Comparison of ENCODE assay signal across 18 cellular contexts in genomic region chr11:9701799-9702198, GRCh38. TPM values are rescaled to one million over a fixed set of nuclear protein-coding genes. Genes with fewer than 3 reads are reported as not detected.
A peak's percentile ranks its signal among the peaks of the same experiment; 100 is the strongest.
DNase-seq lines count a peak whose midpoint lies in the region; ATAC-seq and TF ChIP-seq lines count a peak whose summit lies in the region.
"Had no signal": no experiment of that assay in that cellular context is flagged by ENCODE, and none has a peak within 500 bp of the region (broad histone marks: within the 10 kb centered on the region; RNA-seq: fewer than 3 reads in every experiment).

No MANE protein-coding gene starts in this region.

- H2AFZ ChIP-seq in osteoblast (ENCODE audit: low read length): no peak overlapping the region
- no peak overlapping the region for H2AFZ ChIP-seq in smooth muscle cell (ENCODE audit: low read depth)
- H2AFZ ChIP-seq: parathyroid adenoma had no signal

- no peak for ATAC-seq in sciatic nerve

- peaks cover 50 to 59% (median 57%) of the 10 kb centered on the region in 3 donors for H3K4me1 Mint-ChIP-seq in IgD-negative memory B cell
- peaks cover 21% of the 10 kb centered on the region for H3K4me1 Mint-ChIP-seq in brain

- peak overlapping the region; percentile 39 for H3K4me2 ChIP-seq in osteoblast (ENCODE audit: insufficient read depth, low read length)
- no peak overlapping the region for H3K4me2 ChIP-seq in smooth muscle cell

- H3K4me3 Mint-ChIP-seq in IgD-negative memory B cell (peak overlapping the region in 3 of 4 donors; percentile 60 to 90 (median 61)), brain (peak overlapping the region in 1 of 5 experiments; percentile 38)
- H3K4me3 Mint-ChIP-seq: activated CD4-positive, alpha-beta T cell treated with anti-CD3 and anti-CD28 coated beads for 36 hours; activated naive CD4-positive, alpha-beta T cell treated with anti-CD3 and anti-CD28 coated beads for 36 hours had no signal

- H3K36me3 Mint-ChIP-seq in IgD-negative memory B cell: peaks cover 20% of the 10 kb centered on the region
- peaks cover 6% of the 10 kb centered on the region for H3K36me3 Mint-ChIP-seq in brain

- H3K4me3 ChIP-seq in osteoblast (ENCODE audit: insufficient read depth, low read length) (no peak overlapping the region), smooth muscle cell (no peak overlapping the region)
- H3K4me3 ChIP-seq: colonic mucosa had no signal

- H3K9me3 ChIP-seq in osteoblast (ENCODE audit: low read depth, low read length) (no peaks in the 10 kb centered on the region), smooth muscle cell (replicated peaks; ENCODE audit: low read depth) (no peaks in the 10 kb centered on the region)
- H3K9me3 ChIP-seq: colonic mucosa had no signal

- H3K79me2 ChIP-seq in osteoblast (ENCODE audit: insufficient read depth, low read length) (peaks cover 45% of the 10 kb centered on the region), smooth muscle cell (ENCODE audit: low read depth) (peaks cover 18% of the 10 kb centered on the region)
- H3K79me2 ChIP-seq: parathyroid adenoma had no signal

- H3K27me3 ChIP-seq in osteoblast (ENCODE audit: insufficient read depth, low read length) (no peaks in the 10 kb centered on the region), smooth muscle cell (ENCODE audit: low read depth) (no peaks in the 10 kb centered on the region)
- H3K27me3 ChIP-seq: colonic mucosa had no signal

- H3K4me1 ChIP-seq in osteoblast (ENCODE audit: insufficient read depth, low read length) (peaks cover 8% of the 10 kb centered on the region), smooth muscle cell (ENCODE audit: low read depth) (no peaks in the 10 kb centered on the region)
- H3K4me1 ChIP-seq: parathyroid adenoma had no signal

- H4K20me1 ChIP-seq in osteoblast (ENCODE audit: insufficient read depth, low read length) (no peaks in the 10 kb centered on the region), smooth muscle cell (ENCODE audit: low read depth) (peaks cover 10% of the 10 kb centered on the region)

- H3K36me3 ChIP-seq in osteoblast (ENCODE audit: insufficient read depth, low read length): peaks cover 5% of the 10 kb centered on the region
- H3K36me3 ChIP-seq in smooth muscle cell (ENCODE audit: low read depth): no peaks in the 10 kb centered on the region
- H3K36me3 ChIP-seq: colonic mucosa had no signal

- WGBS in smooth muscle cell (ENCODE audit: low lambda C conversion rate): 93% methylated on average over 1 of the region's 1 CpG

- intact Hi-C loops in sciatic nerve (cut with DNase I): no loop called here

- H3F3A ChIP-seq in smooth muscle cell (ENCODE audit: low read depth): no peaks in the 10 kb centered on the region

- H3K27ac Mint-ChIP-seq in IgD-negative memory B cell (peak overlapping the region; percentile 75 to 91 (median 82)), brain (peak overlapping the region in 4 of 5 experiments; percentile 15 to 91 (median 72))
- H3K27ac Mint-ChIP-seq: activated CD4-positive, alpha-beta T cell treated with anti-CD3 and anti-CD28 coated beads for 36 hours; activated naive CD4-positive, alpha-beta T cell treated with anti-CD3 and anti-CD28 coated beads for 36 hours had no signal

- no peak overlapping the region for H3K9ac ChIP-seq in smooth muscle cell (ENCODE audit: low read depth)
- H3K9ac ChIP-seq: parathyroid adenoma had no signal

- TF ChIP-seq CTCF in brain (conservative IDR thresholded peaks at IDR 0.05) (no peak), osteoblast (IDR thresholded peaks at IDR 0.05; ENCODE audit: extremely low read depth, low read depth, low read length) (no peak), smooth muscle cell (IDR thresholded peaks at IDR 0.05; ENCODE audit: borderline replicate concordance, insufficient read depth, poor library complexity, severe bottlenecking) (no peak)

- H3K9me3 Mint-ChIP-seq in IgD-negative memory B cell: no peaks in the 10 kb centered on the region
- no peaks in the 10 kb centered on the region for H3K9me3 Mint-ChIP-seq in brain
- H3K9me3 Mint-ChIP-seq: activated naive CD4-positive, alpha-beta T cell treated with anti-CD3 and anti-CD28 coated beads for 36 hours had no signal

- H3K27me3 Mint-ChIP-seq in IgD-negative memory B cell (no peaks in the 10 kb centered on the region), brain (no peaks in the 10 kb centered on the region)
- H3K27me3 Mint-ChIP-seq: activated CD4-positive, alpha-beta T cell treated with anti-CD3 and anti-CD28 coated beads for 36 hours had no signal

- DNase-seq in NCI-H2196 (lab: John Stamatoyannopoulos, UW; ENCODE audit: unreplicated experiment) (peak; percentile 7), NCI-H2196 treated with DMSO at 0.1 percent for 48 hours (lab: John Stamatoyannopoulos, UW; ENCODE audit: unreplicated experiment) (no peak), osteoblast (ENCODE audit: insufficient read length, low spot score, missing footprints) (no peak), NCI-H2171 treated with DMSO at 0.1 percent for 48 hours (lab: John Stamatoyannopoulos, UW) (no peak), smooth muscle cell (lab: John Stamatoyannopoulos, UW; ENCODE audit: unreplicated experiment) (no peak), sciatic nerve (ENCODE audit: low spot score) (no peak)
- DNase-seq: activated CD4-positive, alpha-beta T cell treated with anti-CD3 and anti-CD28 coated beads for 36 hours; activated naive CD4-positive, alpha-beta T cell treated with anti-CD3 and anti-CD28 coated beads for 36 hours; colonic mucosa; DMS79 treated with DMSO at 0.1 percent for 48 hours; Kasumi-1; kidney; NCI-H2227 treated with DMSO at 0.1 percent for 48 hours; SIG-M5; stimulated activated CD4-positive, alpha-beta T cell treated with anti-CD3 and anti-CD28 coated beads, Interleukin-2, amount 100 ng/mL, for 48 hours had no signal

- no peak overlapping the region for H3K27ac ChIP-seq in osteoblast (ENCODE audit: low read depth, low read length)
- H3K27ac ChIP-seq in smooth muscle cell (ENCODE audit: low read depth): no peak overlapping the region
- H3K27ac ChIP-seq: colonic mucosa, parathyroid adenoma had no signal

RNA-seq across cellular contexts. Expression of gene SWAP70, which starts 37.9 kb away (rescaled TPM):
- polyA plus RNA-seq in IgD-negative memory B cell (298 TPM), brain (ENCODE audit: insufficient read depth, low read depth, low replicate concordance) (7.6 TPM), smooth muscle cell (15.4 and 20.6 TPM in 2 replicates)
- total RNA-seq in osteoblast (55.4 and 62.2 TPM in 2 replicates), smooth muscle cell (14.7 and 17.8 TPM in 2 replicates), sciatic nerve (90.1 TPM)
